ENCODE assay signal across 8 cellular contexts in genomic region chr12:111396726-111397445, GRCh38. TPM values are rescaled to one million over a fixed set of nuclear protein-coding genes. Genes with fewer than 3 reads are reported as not detected.
DNase-seq lines count a peak whose midpoint lies in the region; ATAC-seq and FAIRE-seq lines count a peak whose summit lies in the region.

No MANE protein-coding gene starts in this region.

- no peaks in the 10 kb centered on the region for H3K9me3 Mint-ChIP-seq in activated CD4-positive, alpha-beta memory T cell treated with anti-CD3 and anti-CD28 coated beads, Interleukin-2, amount 10 ng/mL, durations not matched to agents 7 days and 5 days

- H3K4me3 Mint-ChIP-seq in activated CD4-positive, alpha-beta memory T cell treated with anti-CD3 and anti-CD28 coated beads, Interleukin-2, amount 10 ng/mL, durations not matched to agents 7 days and 5 days, result no peak overlapping the region

- peaks cover 33% of the 10 kb centered on the region for H3K27me3 Mint-ChIP-seq in activated CD4-positive, alpha-beta memory T cell treated with anti-CD3 and anti-CD28 coated beads, Interleukin-2, amount 10 ng/mL, durations not matched to agents 7 days and 5 days

- H3K4me1 Mint-ChIP-seq in activated CD4-positive, alpha-beta memory T cell treated with anti-CD3 and anti-CD28 coated beads, Interleukin-2, amount 10 ng/mL, durations not matched to agents 7 days and 5 days, result peaks cover 25% of the 10 kb centered on the region

- POLR2A ChIA-PET in activated CD4-positive, alpha-beta memory T cell treated with anti-CD3 and anti-CD28 coated beads, Interleukin-2, amount 10 ng/mL, durations not matched to agents 7 days and 5 days (lab: Charles Lee), result interaction anchor here (0.5 to 1.9 kb wide), 10 partner anchors 30 to 131 kb away, joined by 3 to 23 read pairs (median 4); no protein-coding TSS in a partner anchor

- DNase-seq in 8988T, result peak; percentile 87
- DNase-seq in GM18507 (ENCODE audit: extremely low spot score, insufficient read length, low read depth), result peak; percentile 76
- DNase-seq in NCI-H82 (lab: John Stamatoyannopoulos, UW), result peak; percentile 88
- DNase-seq in activated CD4-positive, alpha-beta memory T cell treated with anti-CD3 and anti-CD28 coated beads, Interleukin-2, amount 10 ng/mL, durations not matched to agents 7 days and 5 days, result peak; percentile 86
- peak; percentile 66 to 93 for DNase-seq in dermis microvascular lymphatic vessel endothelial cell (ENCODE audit: low read depth in 2 of 2)
- DNase-seq in medulla oblongata (ENCODE audit: extremely low spot score), result peak; percentile 89
- DNase-seq in stimulated activated CD8-positive, alpha-beta memory T cell treated with anti-CD3 and anti-CD28 coated beads, Interleukin-12 subunit alpha, Interleukin-12 subunit beta, amount 100 ng/mL, for 1 hour (ENCODE audit: low read depth), result peak; percentile 78

- FAIRE-seq in GM18507 (lab: Jason Lieb, UNC), result peak; percentile 80

- CTCF ChIA-PET in activated CD4-positive, alpha-beta memory T cell treated with anti-CD3 and anti-CD28 coated beads, Interleukin-2, amount 10 ng/mL, durations not matched to agents 7 days and 5 days (lab: Charles Lee), result interaction anchor here (0.5 to 13.4 kb wide), 50 partner anchors 8 to 1086 kb away, joined by 3 to 527 read pairs (median 4); no protein-coding TSS in a partner anchor

- ATAC-seq in HG03432 (IDR thresholded peaks at IDR 0.05; ENCODE audit: unreplicated experiment), result peak; percentile 73

- H3K27ac Mint-ChIP-seq in activated CD4-positive, alpha-beta memory T cell treated with anti-CD3 and anti-CD28 coated beads, Interleukin-2, amount 10 ng/mL, durations not matched to agents 7 days and 5 days, result no peak overlapping the region

- peaks cover 4% of the 10 kb centered on the region for H3K36me3 Mint-ChIP-seq in activated CD4-positive, alpha-beta memory T cell treated with anti-CD3 and anti-CD28 coated beads, Interleukin-2, amount 10 ng/mL, durations not matched to agents 7 days and 5 days (ENCODE audit: low read depth)

RNA-seq across cellular contexts. Expression of gene SH2B3, which starts 8.8 kb away (rescaled TPM):
- total RNA-seq in activated CD4-positive, alpha-beta memory T cell treated with anti-CD3 and anti-CD28 coated beads, Interleukin-2, amount 10 ng/mL, durations not matched to agents 7 days and 5 days, result 10 to 100 TPM; 18.8 to 20.2 TPM
- total RNA-seq in dermis microvascular lymphatic vessel endothelial cell, result 42.0 and 52.2 TPM in 2 replicates

RNA-seq across cellular contexts. Expression of gene PHETA1, which starts 28.0 kb away (rescaled TPM):
- total RNA-seq in activated CD4-positive, alpha-beta memory T cell treated with anti-CD3 and anti-CD28 coated beads, Interleukin-2, amount 10 ng/mL, durations not matched to agents 7 days and 5 days, result under 1 TPM; 0.93 to 0.98 TPM
- total RNA-seq in dermis microvascular lymphatic vessel endothelial cell, result 5.6 and 12.5 TPM in 2 replicates

Comparison
In these comparisons a context has a peak if more than half of its experiments do, and no peak if none do; other contexts are left out.
1. Peak in every context shown above with its lines: DNase-seq and ATAC-seq.